29 cellular contexts compared by ENCODE assay signal in the genomic region with DNA sequence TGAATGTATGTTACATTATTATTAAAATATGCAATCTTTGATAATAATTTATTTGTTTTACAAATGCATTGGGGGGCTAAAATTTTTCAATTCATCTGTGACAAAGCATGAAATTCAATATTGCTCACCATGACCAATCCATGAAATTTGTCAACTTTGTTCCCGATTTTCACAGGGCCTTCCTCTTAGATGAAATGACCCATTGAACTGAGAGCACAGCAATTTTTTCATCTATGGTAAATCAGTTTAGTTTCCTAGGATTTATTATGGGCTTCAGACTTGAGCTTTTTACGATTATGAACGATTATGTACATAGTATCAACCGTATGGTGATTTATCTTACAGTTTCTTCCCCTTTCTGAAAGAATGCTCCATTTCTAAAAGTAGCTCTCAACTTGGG.
"Had no signal": no experiment of that assay in that cellular context is flagged by ENCODE, and none has a peak within 500 bp of the region (broad histone marks: within the 10 kb centered on the region; RNA-seq: fewer than 3 reads in every experiment).

No MANE protein-coding gene starts in this region.

- H3K27ac ChIP-seq: adrenal gland, body of pancreas, esophagus muscularis mucosa, foreskin keratinocyte, gastroesophageal sphincter, heart right ventricle, hepatocyte had no signal

- H3K36me3 ChIP-seq: adrenal gland, esophagus muscularis mucosa, gastroesophageal sphincter had no signal

- H3K4me3 ChIP-seq: adrenal gland, body of pancreas, esophagus muscularis mucosa, gastroesophageal sphincter, heart right ventricle, hepatocyte had no signal

- H3K9me3 ChIP-seq: adrenal gland, body of pancreas, esophagus muscularis mucosa, gastroesophageal sphincter, heart right ventricle had no signal

- DNase-seq: activated CD4-positive, alpha-beta memory T cell treated with anti-CD3 and anti-CD28 coated beads for 36 hours; activated CD4-positive, alpha-beta T cell treated with anti-CD3 and anti-CD28 coated beads for 36 hours; activated CD4-positive, alpha-beta T cell treated with anti-CD3 and anti-CD28 coated beads, Interleukin-2, amount 10 ng/mL, durations not matched to agents 24 days and 14 days; activated CD4-positive, CD25-positive, alpha-beta regulatory T cell; activated CD4-positive, CD25-positive, alpha-beta regulatory T cell treated with anti-CD3 and anti-CD28 coated beads, Interleukin-2, amount 50 U/mL, for 72 hours; activated CD8-positive, alpha-beta memory T cell treated with anti-CD3 and anti-CD28 coated beads, Interleukin-2, amount 10 ng/mL, durations not matched to agents 7 days and 5 days; activated CD8-positive, alpha-beta memory T cell treated with anti-CD3 and anti-CD28 coated beads, Interleukin-2, amount 50 U/mL, for 4 hours; activated CD8-positive, alpha-beta T cell treated with anti-CD3 and anti-CD28 coated beads, Interleukin-2, amount 10 ng/mL, durations not matched to agents 7 days and 5 days; activated effector memory CD4-positive, alpha-beta T cell treated with anti-CD3 and anti-CD28 coated beads, Interleukin-2, amount 50 U/mL, for 16 hours; activated naive CD4-positive, alpha-beta T cell treated with anti-CD3 and anti-CD28 coated beads for 36 hours; activated naive CD8-positive, alpha-beta T cell treated with anti-CD3 and anti-CD28 coated beads for 36 hours; activated naive CD8-positive, alpha-beta T cell treated with anti-CD3 and anti-CD28 coated beads, Interleukin-2, amount 50 U/mL, for 24 hours; activated T-cell treated with anti-CD3 and anti-CD28 coated beads, Interleukin-2, amount 50 U/mL, for 1 hour; activated T-cell treated with anti-CD3 and anti-CD28 coated beads, Interleukin-2, amount 50 U/mL, for 48 hours; adrenal gland; amygdala; aorta; body of pancreas; caudate nucleus; cortex of kidney; dermis blood vessel endothelial cell; effector CD4-positive, alpha-beta T cell; effector memory CD8-positive, alpha-beta T cell; erythroblast; foreskin keratinocyte; heart right ventricle had no signal

- ATAC-seq: activated CD4-positive, alpha-beta T cell treated with anti-CD3 and anti-CD28 coated beads for 36 hours; activated CD8-positive, alpha-beta memory T cell treated with anti-CD3 and anti-CD28 coated beads, Interleukin-2, amount 10 ng/mL, durations not matched to agents 7 days and 5 days; activated CD8-positive, alpha-beta T cell treated with anti-CD3 and anti-CD28 coated beads, Interleukin-2, amount 10 ng/mL, durations not matched to agents 7 days and 5 days; activated naive CD8-positive, alpha-beta T cell treated with anti-CD3 and anti-CD28 coated beads, Interleukin-2, amount 50 U/mL, for 24 hours; body of pancreas; effector memory CD8-positive, alpha-beta T cell; foreskin keratinocyte; gastroesophageal sphincter; heart right ventricle had no signal
